In genomic region chr18:5884375-5884774, GRCh38 we compare ENCODE assay signal across 16 cellular contexts. TPM values are rescaled to one million over a fixed set of nuclear protein-coding genes. Genes with fewer than 3 reads are reported as not detected.
"Had no signal": no experiment of that assay in that cellular context is flagged by ENCODE, and none has a peak within 500 bp of the region (broad histone marks: within the 10 kb centered on the region; RNA-seq: fewer than 3 reads in every experiment).

No MANE protein-coding gene starts in this region.

- H3K27ac ChIP-seq: breast epithelium, dorsolateral prefrontal cortex, hepatocyte, prostate gland, right lobe of liver, thyroid gland, uterus had no signal

- H3K36me3 ChIP-seq: breast epithelium, prostate gland, right lobe of liver, thyroid gland, uterus had no signal

- H3K9me3 ChIP-seq: breast epithelium, prostate gland, right lobe of liver, thyroid gland, uterus had no signal

- H3K79me2 ChIP-seq: hepatocyte had no signal

- H2AFZ ChIP-seq: hepatocyte had no signal

- H3K27me3 ChIP-seq: breast epithelium, dorsolateral prefrontal cortex, right lobe of liver, thyroid gland had no signal

- H3K4me1 ChIP-seq: breast epithelium, prostate gland, right lobe of liver, thyroid gland, uterus had no signal

- DNase-seq: activated CD4-positive, alpha-beta T cell treated with anti-CD3 and anti-CD28 coated beads for 36 hours; activated CD8-positive, alpha-beta memory T cell treated with anti-CD3 and anti-CD28 coated beads, Interleukin-2, amount 50 U/mL, for 4 hours; activated CD8-positive, alpha-beta T cell treated with anti-CD3 and anti-CD28 coated beads for 36 hours; activated gamma-delta T cell treated with Interleukin-2 at 50 U/mL for 16 hours; activated naive CD8-positive, alpha-beta T cell treated with anti-CD3 and anti-CD28 coated beads, Interleukin-2, amount 10 ng/mL, durations not matched to agents 7 days and 5 days; activated T-cell treated with anti-CD3 and anti-CD28 coated beads, Interleukin-2, amount 50 U/mL, for 72 hours; anterior cingulate cortex; dorsolateral prefrontal cortex; nephron progenitor cell; right lobe of liver; thyroid gland; uterus had no signal

- H3K4me2 ChIP-seq: hepatocyte had no signal

- ATAC-seq: activated CD4-positive, alpha-beta T cell treated with anti-CD3 and anti-CD28 coated beads for 36 hours; activated CD8-positive, alpha-beta T cell treated with anti-CD3 and anti-CD28 coated beads for 36 hours; activated T-cell treated with anti-CD3 and anti-CD28 coated beads, Interleukin-2, amount 50 U/mL, for 72 hours; right lobe of liver; stimulated activated effector memory CD8-positive, alpha-beta T cell treated with anti-CD3 and anti-CD28 coated beads, Interleukin-12 subunit alpha, Interleukin-12 subunit beta, amount 100 ng/mL, for 72 hours had no signal

- H3K4me3 ChIP-seq: breast epithelium, dorsolateral prefrontal cortex, hepatocyte, prostate gland, right lobe of liver, thyroid gland, uterus had no signal

RNA-seq across cellular contexts. Expression of gene TMEM200C, which starts 10.9 kb away (rescaled TPM):
- total RNA-seq: activated CD4-positive, alpha-beta T cell treated with anti-CD3 and anti-CD28 coated beads for 36 hours; activated CD8-positive, alpha-beta T cell treated with anti-CD3 and anti-CD28 coated beads for 36 hours; activated naive CD8-positive, alpha-beta T cell treated with anti-CD3 and anti-CD28 coated beads, Interleukin-2, amount 10 ng/mL, durations not matched to agents 7 days and 5 days; activated T-cell treated with anti-CD3 and anti-CD28 coated beads, Interleukin-2, amount 50 U/mL, for 72 hours had no signal
